In the genomic region with DNA sequence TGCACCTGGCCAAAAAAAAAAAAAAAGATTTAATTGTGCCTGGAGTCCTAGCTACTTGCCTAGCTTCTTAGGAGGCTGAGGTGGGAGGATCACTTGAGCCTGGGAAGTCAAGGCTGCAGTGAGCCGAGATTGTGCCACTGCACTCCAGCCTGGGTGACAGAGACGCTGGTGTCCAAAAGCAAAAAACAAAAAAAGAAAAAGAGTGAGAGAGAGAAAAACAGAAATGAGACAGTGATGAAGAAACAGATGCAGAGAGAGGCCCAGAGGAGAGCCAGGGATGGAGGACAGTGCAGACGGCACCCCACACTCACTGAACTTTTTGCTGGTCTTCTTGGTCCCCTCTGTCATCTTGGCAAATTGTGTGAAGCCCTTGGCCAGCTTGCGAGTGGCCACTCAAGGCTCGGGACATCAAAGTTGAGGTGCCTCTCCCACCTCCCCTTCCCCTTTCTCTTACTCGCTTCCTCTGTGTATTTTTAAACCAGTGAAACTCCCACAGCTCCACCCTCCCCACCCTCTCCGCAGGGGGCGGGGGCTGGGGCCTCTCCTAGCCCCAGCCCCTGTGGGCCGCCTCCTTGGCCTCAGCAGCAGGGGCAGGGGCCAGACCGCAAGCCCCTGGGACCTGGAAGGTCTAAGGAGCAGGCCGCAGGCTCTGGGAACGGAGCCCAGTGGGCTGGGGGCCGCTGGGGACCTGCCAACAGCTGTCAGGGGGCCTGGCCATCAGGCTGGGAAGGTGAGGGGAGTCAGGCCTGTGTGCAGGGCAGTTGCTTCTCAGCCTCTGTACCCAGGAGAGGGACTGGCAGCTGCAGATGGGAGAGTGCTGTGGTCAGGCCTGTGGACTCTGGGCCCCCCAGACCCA, we compare ENCODE assay signal across 8 cellular contexts. TPM values are rescaled to one million over a fixed set of nuclear protein-coding genes. Genes with fewer than 3 reads are reported as not detected.
A peak's percentile ranks its signal among the peaks of the same experiment; 100 is the strongest.
DNase-seq lines count a peak whose midpoint lies in the region; ATAC-seq and TF ChIP-seq lines count a peak whose summit lies in the region.

A gene with protein sequence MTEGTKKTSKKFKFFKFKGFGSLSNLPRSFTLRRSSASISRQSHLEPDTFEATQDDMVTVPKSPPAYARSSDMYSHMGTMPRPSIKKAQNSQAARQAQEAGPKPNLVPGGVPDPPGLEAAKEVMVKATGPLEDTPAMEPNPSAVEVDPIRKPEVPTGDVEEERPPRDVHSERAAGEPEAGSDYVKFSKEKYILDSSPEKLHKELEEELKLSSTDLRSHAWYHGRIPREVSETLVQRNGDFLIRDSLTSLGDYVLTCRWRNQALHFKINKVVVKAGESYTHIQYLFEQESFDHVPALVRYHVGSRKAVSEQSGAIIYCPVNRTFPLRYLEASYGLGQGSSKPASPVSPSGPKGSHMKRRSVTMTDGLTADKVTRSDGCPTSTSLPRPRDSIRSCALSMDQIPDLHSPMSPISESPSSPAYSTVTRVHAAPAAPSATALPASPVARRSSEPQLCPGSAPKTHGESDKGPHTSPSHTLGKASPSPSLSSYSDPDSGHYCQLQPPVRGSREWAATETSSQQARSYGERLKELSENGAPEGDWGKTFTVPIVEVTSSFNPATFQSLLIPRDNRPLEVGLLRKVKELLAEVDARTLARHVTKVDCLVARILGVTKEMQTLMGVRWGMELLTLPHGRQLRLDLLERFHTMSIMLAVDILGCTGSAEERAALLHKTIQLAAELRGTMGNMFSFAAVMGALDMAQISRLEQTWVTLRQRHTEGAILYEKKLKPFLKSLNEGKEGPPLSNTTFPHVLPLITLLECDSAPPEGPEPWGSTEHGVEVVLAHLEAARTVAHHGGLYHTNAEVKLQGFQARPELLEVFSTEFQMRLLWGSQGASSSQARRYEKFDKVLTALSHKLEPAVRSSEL (minus strand): TSS at position 387 of the 856 bp plus-strand sequence. CDS start 39 bp downstream, at position 348.

- H3K4me2 ChIP-seq in KMS-11: peak within 1 kb of the TSS; percentile 98

- H3K36me3 ChIP-seq in KMS-11 (ENCODE audit: insufficient read depth) (no peaks in the 10 kb centered on the region), subcutaneous abdominal adipose tissue (ENCODE audit: control insufficient read depth in 5 of 5, insufficient read depth in 5 of 5, low read length in 5 of 5) (no peaks in the 10 kb centered on the region)

- peak within 1 kb of the TSS; percentile 99 for H3K27ac Mint-ChIP-seq in activated T-cell treated with anti-CD3 and anti-CD28 coated beads, Interleukin-2, amount 50 U/mL, for 72 hours

- H3K4me3 ChIP-seq in KMS-11 (IDR thresholded peaks at IDR 0.05; ENCODE audit: insufficient read depth, low read depth, low read length) (no peak within 1 kb of the TSS), subcutaneous abdominal adipose tissue (ENCODE audit: low read depth in 1 of 5, low read length in 5 of 5) (peak within 1 kb of the TSS; percentile 12 to 58 (median 50))

- H3K27ac ChIP-seq in KMS-11 (peak within 1 kb of the TSS; percentile 98), layer of hippocampus (ENCODE audit: low read depth, low read length) (peak within 1 kb of the TSS; percentile 78), subcutaneous abdominal adipose tissue (ENCODE audit: low read depth, low read length) (peak within 1 kb of the TSS; percentile 67)

- ATAC-seq in GM19397 (IDR thresholded peaks at IDR 0.05; ENCODE audit: unreplicated experiment): peak; percentile 37
- ATAC-seq in activated T-cell treated with anti-CD3 and anti-CD28 coated beads, Interleukin-2, amount 50 U/mL, for 72 hours (replicated peaks in 1 of 2): peak; percentile 43 to 60
- ATAC-seq in HG03571 (IDR thresholded peaks at IDR 0.05; ENCODE audit: unreplicated experiment): no peak

- no peaks in the 10 kb centered on the region for H3K27me3 ChIP-seq in KMS-11 (ENCODE audit: insufficient read depth, low read depth)
- no peaks in the 10 kb centered on the region for H3K27me3 ChIP-seq in layer of hippocampus (ENCODE audit: control insufficient read depth, insufficient read depth, low read length)
- H3K27me3 ChIP-seq in subcutaneous abdominal adipose tissue (ENCODE audit: control insufficient read depth in 5 of 5, insufficient read depth in 4 of 5, low read length in 5 of 5): no peaks in the 10 kb centered on the region

- no peaks in the 10 kb centered on the region for H3K9me3 ChIP-seq in subcutaneous abdominal adipose tissue (ENCODE audit: control insufficient read depth in 5 of 5, low read length in 5 of 5)

- TF ChIP-seq CTCF in KMS-11 (conservative IDR thresholded peaks at IDR 0.05; ENCODE audit: low read depth, low read length): no peak

- H3K79me2 ChIP-seq in KMS-11 (ENCODE audit: insufficient read depth, low read depth): peaks cover 31% of the 10 kb centered on the region

- H3K4me1 Mint-ChIP-seq in activated T-cell treated with anti-CD3 and anti-CD28 coated beads, Interleukin-2, amount 50 U/mL, for 72 hours (ENCODE audit: low read depth): peaks cover 63% of the 10 kb centered on the region

- peak within 1 kb of the TSS; percentile 29; the same call in 1 of the 2 replicates for H2AFZ ChIP-seq in KMS-11 (ENCODE audit: low read depth)

- DNase-seq in activated T-cell treated with anti-CD3 and anti-CD28 coated beads, Interleukin-2, amount 50 U/mL, for 72 hours: peak; percentile 78
- no peak for DNase-seq in A172 (ENCODE audit: low spot score)
- DNase-seq in NCI-H2171 (lab: John Stamatoyannopoulos, UW): no peak

- peaks cover 12 to 19% of the 10 kb centered on the region in 2 donors for H3K36me3 Mint-ChIP-seq in activated T-cell treated with anti-CD3 and anti-CD28 coated beads, Interleukin-2, amount 50 U/mL, for 72 hours (ENCODE audit: insufficient read depth in 2 of 2)

- no peaks in the 10 kb centered on the region for H4K20me1 ChIP-seq in KMS-11 (ENCODE audit: insufficient read depth)

- H3K27me3 Mint-ChIP-seq in activated T-cell treated with anti-CD3 and anti-CD28 coated beads, Interleukin-2, amount 50 U/mL, for 72 hours (ENCODE audit: low read depth): no peaks in the 10 kb centered on the region

- no peaks in the 10 kb centered on the region for H3K9me3 Mint-ChIP-seq in activated T-cell treated with anti-CD3 and anti-CD28 coated beads, Interleukin-2, amount 50 U/mL, for 72 hours

- H3K9ac ChIP-seq in KMS-11: peak within 1 kb of the TSS; percentile 85
- peak within 1 kb of the TSS in 3 of 5 donors; percentile 38 to 56 (median 48) for H3K9ac ChIP-seq in subcutaneous abdominal adipose tissue (ENCODE audit: low read length in 5 of 5)

- peaks cover 62% of the 10 kb centered on the region for H3K4me1 ChIP-seq in KMS-11 (ENCODE audit: low read depth, poor library complexity, severe bottlenecking)
- peaks cover 12 to 50% (median 42%) of the 10 kb centered on the region in 5 donors for H3K4me1 ChIP-seq in subcutaneous abdominal adipose tissue (ENCODE audit: control insufficient read depth in 5 of 5, insufficient read depth in 5 of 5, low read length in 5 of 5)

- H3K4me3 Mint-ChIP-seq in activated T-cell treated with anti-CD3 and anti-CD28 coated beads, Interleukin-2, amount 50 U/mL, for 72 hours: peak within 1 kb of the TSS; percentile 90 to 91

RNA-seq across cellular contexts. Expression of the gene that starts here (rescaled TPM):
- 10 to 100 TPM; 59.5 to 65.8 TPM for total RNA-seq in activated T-cell treated with anti-CD3 and anti-CD28 coated beads, Interleukin-2, amount 50 U/mL, for 72 hours
- 1.7 and 2.1 TPM in 2 replicates for total RNA-seq in A172 (2014; rRNA removed; shearing (Covaris generic))

Comparison
In these comparisons a context has a peak if more than half of its experiments do, and no peak if none do; other contexts are left out.
1. RNA of the gene that starts here (total RNA-seq): 59.5 to 65.8 TPM in activated T-cell treated with anti-CD3 and anti-CD28 coated beads, Interleukin-2, amount 50 U/mL, for 72 hours; 1.7 to 2.1 TPM in A172; every median in the first group is over 10 times any median in the second.
2. DNase-seq: peak in activated T-cell treated with anti-CD3 and anti-CD28 coated beads, Interleukin-2, amount 50 U/mL, for 72 hours (2 of 2); none in A172 (single experiment) and NCI-H2171 (single experiment).
3. Peak in every context shown above with its lines, with median percentiles within 50 percentile points of each other: H3K27ac ChIP-seq.